In genomic region chr1:54487571-54488050, GRCh38 we compare ENCODE assay signal across 1 cellular context.
TF ChIP-seq lines count a peak whose summit lies in the region.

No MANE protein-coding gene starts in this region.

TF ChIP-seq in SK-N-SH, 30 proteins besides CTCF, POLR2A, EP300 and RAD21 (continued from another document):
- TF ChIP-seq ZBTB33 (IDR thresholded peaks at IDR 0.05; ENCODE audit: borderline replicate concordance, low read depth) = no peak
TF ChIP-seq in SK-N-SH: peak in this region for 0.
